2 cellular contexts compared by ENCODE assay signal in the genomic region with DNA sequence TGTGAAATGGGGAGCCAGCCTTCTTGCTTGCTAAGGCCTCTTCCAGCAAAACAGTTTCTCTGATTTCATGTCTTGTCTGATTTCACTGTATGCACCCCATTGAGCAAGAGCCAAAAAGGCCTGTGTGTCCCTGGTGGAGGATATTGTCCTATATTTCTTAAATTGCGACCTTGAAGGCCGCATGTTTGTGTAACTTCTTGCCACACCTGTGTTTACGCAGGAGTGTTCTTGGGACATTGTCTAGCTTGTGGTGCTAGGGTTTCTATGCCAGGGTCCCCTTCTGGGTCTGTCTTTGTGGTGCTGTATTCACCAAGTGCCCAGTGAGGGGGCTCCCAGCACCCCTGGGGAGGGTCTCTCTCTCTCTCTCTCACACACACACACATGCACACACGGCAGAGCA. TPM values are rescaled to one million over a fixed set of nuclear protein-coding genes. Genes with fewer than 3 reads are reported as not detected.
"Had no signal": no experiment of that assay in that cellular context is flagged by ENCODE, and none has a peak within 500 bp of the region (broad histone marks: within the 10 kb centered on the region; RNA-seq: fewer than 3 reads in every experiment).

No MANE protein-coding gene starts in this region.

RNA-seq across cellular contexts. Expression of a gene that starts 6.8 kb away (rescaled TPM):
- total RNA-seq: G401, GM12878 had no signal
- polyA plus RNA-seq: GM12878 had no signal
